8 cellular contexts compared by ENCODE assay signal in the genomic region with DNA sequence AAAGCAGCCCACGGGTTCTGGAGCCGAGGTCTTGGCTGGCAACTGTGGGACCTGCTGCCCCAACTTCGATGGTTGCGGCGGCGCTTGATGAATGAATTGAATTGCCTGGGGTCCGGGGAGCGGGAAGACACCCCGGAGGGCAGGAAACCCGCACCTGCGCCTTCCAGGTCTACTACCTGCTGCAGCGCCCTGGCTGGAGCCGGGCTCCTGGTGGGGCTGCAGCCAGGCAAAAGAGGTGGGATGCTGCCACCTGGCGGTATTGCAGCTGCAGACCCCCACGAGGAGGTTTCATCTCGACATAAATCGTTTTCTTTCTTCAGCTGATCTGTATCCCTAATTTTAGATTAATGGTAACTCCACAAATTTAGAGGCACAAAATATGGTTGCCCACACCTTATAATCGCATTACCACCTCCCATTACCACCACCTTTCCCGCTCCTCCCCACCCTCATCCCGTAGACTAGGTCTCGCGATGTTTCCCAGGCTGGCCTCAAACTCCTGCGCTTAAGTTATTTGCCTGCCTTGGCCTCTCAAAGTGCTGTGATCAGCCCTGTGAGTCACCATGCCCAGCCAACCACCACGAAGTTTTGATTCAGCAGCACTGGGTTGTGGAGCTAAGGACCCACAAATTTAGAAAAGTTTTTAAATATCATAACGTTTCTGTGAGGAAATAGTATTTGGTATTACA.
DNase-seq lines count a peak whose midpoint lies in the region; FAIRE-seq and TF ChIP-seq lines count a peak whose summit lies in the region.
"Not testable (repeated sequence)": the region's sequence is repeated elsewhere in the genome, so short reads cannot be mapped to it uniquely, and the experiment has no call there.

No MANE protein-coding gene starts in this region.

- H3K27ac ChIP-seq in small intestine (ENCODE audit: low read depth in 1 of 2, low read length in 1 of 2) = not testable (repeated sequence)

- TF ChIP-seq CTCF in AG10803 (conservative IDR thresholded peaks at IDR 0.05; ENCODE audit: low read length) (peak; percentile 19; the same call in 1 of the 2 replicates), GM12875 (IDR thresholded peaks at IDR 0.05; ENCODE audit: borderline replicate concordance, insufficient read depth, low read depth, low read length) (0 out of 2 replicates have a peak, but pooled peaks have one; percentile 23), cardiac fibroblast (IDR thresholded peaks at IDR 0.05; ENCODE audit: low read depth, low read length) (peak; percentile 32)

- not testable (repeated sequence) for H3K4me3 ChIP-seq in AG10803 (ENCODE audit: low read length); GM12875 (ENCODE audit: low read depth, low read length); cardiac fibroblast (replicated peaks in 1 of 2; ENCODE audit: low read depth in 2 of 2, low read length in 2 of 2); small intestine (ENCODE audit: low read depth in 1 of 2, low read length in 2 of 2)

- WGBS in small intestine, 3 donors = 23 to 50% (median 42%) methylated on average over 25 of the region's 25 CpGs

- DNase-seq in AG10803 (ENCODE audit: low read depth) = not testable (repeated sequence)
- DNase-seq in Kasumi-1 (lab: John Stamatoyannopoulos, UW) (peak; percentile 2 to 9), NCI-H2171 (lab: John Stamatoyannopoulos, UW) (peak; percentile 21), RPMI7951 (ENCODE audit: low read depth) (peak; percentile 85), cardiac fibroblast (ENCODE audit: low read depth in 2 of 2) (peak in 1 of 2 donors; percentile 24), small intestine (peak; percentile 32)
- DNase-seq in activated CD4-positive, alpha-beta T cell treated with anti-CD3 and anti-CD28 coated beads, Interleukin-2, amount 50 U/mL, for 48 hours = peak; percentile 8 to 25

- not testable (repeated sequence) for H3K9me3 ChIP-seq in small intestine (ENCODE audit: control insufficient read depth, low read depth)

- not testable (repeated sequence) for H3K36me3 ChIP-seq in small intestine (ENCODE audit: control insufficient read depth in 2 of 2, insufficient read depth in 2 of 2, low read length in 2 of 2)

- FAIRE-seq in small intestine (lab: Jason Lieb, UNC) = not testable (repeated sequence)

- H3K27me3 ChIP-seq in small intestine (ENCODE audit: control insufficient read depth in 2 of 2, insufficient read depth in 2 of 2, low read length in 2 of 2) = not testable (repeated sequence)

- not testable (repeated sequence) for H3K4me1 ChIP-seq in small intestine (ENCODE audit: control insufficient read depth in 2 of 2, insufficient read depth in 1 of 2, low read depth in 1 of 2, low read length in 1 of 2)
